ENCODE assay signal across 12 cellular contexts in genomic region chr14:94077111-94077821, GRCh38. TPM values are rescaled to one million over a fixed set of nuclear protein-coding genes. Genes with fewer than 3 reads are reported as not detected.
A peak's percentile ranks its signal among the peaks of the same experiment; 100 is the strongest.
DNase-seq lines count a peak whose midpoint lies in the region; ATAC-seq and TF ChIP-seq lines count a peak whose summit lies in the region.
"Had no signal": no experiment of that assay in that cellular context is flagged by ENCODE, and none has a peak within 500 bp of the region (broad histone marks: within the 10 kb centered on the region; RNA-seq: fewer than 3 reads in every experiment).

No MANE protein-coding gene starts in this region.

- no peak overlapping the region for H3K4ac ChIP-seq in mesenchymal stem cell (ENCODE audit: low read depth in 1 of 2, low read length in 2 of 2)

- peaks cover 79% of the 10 kb centered on the region for H3K36me3 Mint-ChIP-seq in brain

- peak overlapping the region in 1 of 5 experiments; percentile 58 for H3K27ac Mint-ChIP-seq in brain

- peak overlapping the region; percentile 98 to 100 (median 99) for H3K4me3 Mint-ChIP-seq in brain

- no peak overlapping the region for H3K18ac ChIP-seq in mesenchymal stem cell (ENCODE audit: low read depth in 1 of 2, low read length in 2 of 2)

- intact Hi-C loops in left ventricle myocardium inferior (cut with micrococcal nuclease) (no loop called here), cardiac septum (cut with DNase I) (no loop called here)

- H2BK120ac ChIP-seq in mesenchymal stem cell (ENCODE audit: low read depth, low read length) = no peak overlapping the region

- no peak overlapping the region for H2BK12ac ChIP-seq in mesenchymal stem cell (ENCODE audit: low read length in 2 of 2)

- ATAC-seq in HG03442 (IDR thresholded peaks at IDR 0.05; ENCODE audit: unreplicated experiment) = no peak

- peaks cover 72% of the 10 kb centered on the region for H3K4me1 Mint-ChIP-seq in brain

- WGBS in urinary bladder = 79% methylated on average over 7 of the region's 7 CpGs
- WGBS in mesenchymal stem cell = 95% methylated on average over 7 of the region's 7 CpGs

- H3K9me3 ChIP-seq in left ventricle myocardium inferior (replicated peaks) (peaks cover 19% of the 10 kb centered on the region), muscle layer of duodenum (ENCODE audit: control insufficient read depth in 1 of 2, low read length in 2 of 2) (peaks cover 4 to 10% of the 10 kb centered on the region in 2 donors), mesenchymal stem cell (ENCODE audit: control insufficient read depth, low read length) (peaks cover 22% of the 10 kb centered on the region)

- peaks cover 47% of the 10 kb centered on the region for H3K36me3 ChIP-seq in left ventricle myocardium inferior
- H3K36me3 ChIP-seq in muscle layer of duodenum (ENCODE audit: control insufficient read depth in 1 of 2, insufficient read depth in 2 of 2, low read length in 2 of 2) = peaks cover 8 to 13% of the 10 kb centered on the region in 2 donors
- H3K36me3 ChIP-seq in urinary bladder (ENCODE audit: insufficient read depth) = no peaks in the 10 kb centered on the region
- peaks cover 8 to 52% of the 10 kb centered on the region in 2 experiments for H3K36me3 ChIP-seq in mesenchymal stem cell (ENCODE audit: control insufficient read depth in 1 of 2, insufficient read depth in 2 of 2, low read depth in 1 of 2, low read length in 2 of 2)

- H3K23ac ChIP-seq in mesenchymal stem cell (ENCODE audit: low read length in 2 of 2) = no peak overlapping the region

- peaks cover 24 to 50% (median 30%) of the 10 kb centered on the region in 5 experiments for H3K9me3 Mint-ChIP-seq in brain

- peaks cover 2% of the 10 kb centered on the region for H3K79me1 ChIP-seq in mesenchymal stem cell (replicated peaks; ENCODE audit: low read length, poor library complexity, severe bottlenecking)

- H3K9ac ChIP-seq in mesenchymal stem cell (ENCODE audit: low read length) = no peak overlapping the region

- DNase-seq in left ventricle myocardium inferior (no peak), cardiac septum (ENCODE audit: low spot score) (no peak), mesenchymal stem cell (no peak), GM13977 (ENCODE audit: low spot score) (no peak)
- DNase-seq: COR-L47, NCI-H2029 had no signal

- H4K8ac ChIP-seq in mesenchymal stem cell (ENCODE audit: low read length) = no peak overlapping the region

- no peak overlapping the region for H2AK5ac ChIP-seq in mesenchymal stem cell (ENCODE audit: low read length, severe bottlenecking)

- H2BK15ac ChIP-seq in mesenchymal stem cell (ENCODE audit: low read depth, poor library complexity, severe bottlenecking) = no peak overlapping the region

- H3K27me3 ChIP-seq in left ventricle myocardium inferior (ENCODE audit: low read depth) (no peaks in the 10 kb centered on the region), muscle layer of duodenum (ENCODE audit: low read depth, low read length) (no peaks in the 10 kb centered on the region), mesenchymal stem cell (ENCODE audit: control insufficient read depth in 1 of 2, insufficient read depth in 1 of 2, low read length in 2 of 2) (no peaks in the 10 kb centered on the region)
- H3K27me3 ChIP-seq: SJSA1 had no signal

- peaks cover 20% of the 10 kb centered on the region for H3K27me3 Mint-ChIP-seq in brain

- H2AFZ ChIP-seq in mesenchymal stem cell (ENCODE audit: low read depth, low read length) = no peak overlapping the region

- no peak overlapping the region for H3K4me2 ChIP-seq in mesenchymal stem cell (ENCODE audit: low read length, poor library complexity, severe bottlenecking)

- H3K27ac ChIP-seq in left ventricle myocardium inferior (replicated peaks) = no peak overlapping the region
- H3K27ac ChIP-seq in muscle layer of duodenum (ENCODE audit: low read length) = no peak overlapping the region
- H3K27ac ChIP-seq in urinary bladder (ENCODE audit: low read depth) = no peak overlapping the region
- H3K27ac ChIP-seq in mesenchymal stem cell (ENCODE audit: low read length, poor library complexity, severe bottlenecking) = no peak overlapping the region
- H3K27ac ChIP-seq: SJSA1 had no signal

- no peak overlapping the region for H4K91ac ChIP-seq in mesenchymal stem cell (ENCODE audit: low read length)

- in situ Hi-C loops in GM13977 (cut with MboI; ENCODE audit: low pct_unique_long_range_greater_than_20kb, low sequenced_read_pairs, unreplicated experiment) = no loop called here

- H3K4me1 ChIP-seq in left ventricle myocardium inferior (peaks cover 78% of the 10 kb centered on the region), muscle layer of duodenum (ENCODE audit: control insufficient read depth in 1 of 2, insufficient read depth in 2 of 2, low read length in 2 of 2) (peaks cover 19 to 43% of the 10 kb centered on the region in 2 donors), urinary bladder (ENCODE audit: insufficient read depth) (peaks cover 4% of the 10 kb centered on the region), mesenchymal stem cell (ENCODE audit: control insufficient read depth, insufficient read depth, low read depth, low read length) (peaks cover 5% of the 10 kb centered on the region)

- no peak for TF ChIP-seq CTCF in left ventricle myocardium inferior (IDR thresholded peaks at IDR 0.05; ENCODE audit: borderline replicate concordance)
- no peak for TF ChIP-seq CTCF in brain (conservative IDR thresholded peaks at IDR 0.05)
- no peak for TF ChIP-seq CTCF in GM13977 (IDR thresholded peaks at IDR 0.05; ENCODE audit: extremely low read depth, insufficient read depth, missing control alignments)

- H3K4me3 ChIP-seq in left ventricle myocardium inferior = peak overlapping the region; percentile 95
- peak overlapping the region; percentile 26 to 98 for H3K4me3 ChIP-seq in muscle layer of duodenum (ENCODE audit: low read depth in 1 of 2, low read length in 2 of 2)
- H3K4me3 ChIP-seq in urinary bladder (ENCODE audit: low read depth, low read length) = peak overlapping the region; percentile 17
- H3K4me3 ChIP-seq in mesenchymal stem cell (ENCODE audit: insufficient read depth in 1 of 2, low read depth in 1 of 2, low read length in 2 of 2) = peak overlapping the region in 1 of 2 experiments; percentile 56
- H3K4me3 ChIP-seq: SJSA1 had no signal

- no peak overlapping the region for H3K14ac ChIP-seq in mesenchymal stem cell (ENCODE audit: low read length in 2 of 2)

- no peak overlapping the region for H2BK5ac ChIP-seq in mesenchymal stem cell (ENCODE audit: low read depth, low read length, poor library complexity, severe bottlenecking)

RNA-seq across cellular contexts. Expression of gene DDX24, which starts 3.7 kb away (rescaled TPM):
- total RNA-seq in left ventricle myocardium inferior (208 TPM), cardiac septum (245 TPM), urinary bladder (55.1 TPM)
- polyA plus RNA-seq in brain (ENCODE audit: insufficient read depth, low read depth, low replicate concordance) (426 TPM), urinary bladder (144 TPM)
- 132 TPM for polyA plus RNA-seq in mesenchymal stem cell (2013, experiment 1 of 2)
- polyA plus RNA-seq in mesenchymal stem cell (2013, experiment 2 of 2) = 129 TPM

RNA-seq across cellular contexts. Expression of gene IFI27L1, which starts 3.8 kb away (rescaled TPM):
- total RNA-seq in left ventricle myocardium inferior (8.9 TPM), cardiac septum (9.3 TPM), urinary bladder (7.2 TPM)
- polyA plus RNA-seq in brain (ENCODE audit: insufficient read depth, low read depth, low replicate concordance) (81.3 TPM), urinary bladder (18.9 TPM)
- 20.5 TPM for polyA plus RNA-seq in mesenchymal stem cell (2013, experiment 1 of 2)
- polyA plus RNA-seq in mesenchymal stem cell (2013, experiment 2 of 2) = 20.5 TPM

RNA-seq across cellular contexts. Expression of gene IFI27, which starts 33.3 kb away (rescaled TPM):
- 130 TPM for total RNA-seq in left ventricle myocardium inferior
- total RNA-seq in cardiac septum = 147 TPM
- polyA plus RNA-seq in brain (ENCODE audit: insufficient read depth, low read depth, low replicate concordance) = 159 TPM
- total RNA-seq in urinary bladder = 19.9 TPM
- polyA plus RNA-seq in urinary bladder = 417 TPM
- polyA plus RNA-seq in mesenchymal stem cell (2013, experiment 1 of 2) = 1.2 TPM
- polyA plus RNA-seq in mesenchymal stem cell (2013, experiment 2 of 2) = 1.3 TPM
- total RNA-seq: epithelial cell of proximal tubule had no signal

RNA-seq across cellular contexts. Expression of gene OTUB2, which starts 51.1 kb away (rescaled TPM):
- total RNA-seq in left ventricle myocardium inferior (0.27 TPM), cardiac septum (0.30 TPM), urinary bladder (2.0 TPM)
- polyA plus RNA-seq in brain (ENCODE audit: insufficient read depth, low read depth, low replicate concordance) (1.5 TPM), urinary bladder (0.41 TPM)
- 1.1 TPM for polyA plus RNA-seq in mesenchymal stem cell (2013, experiment 1 of 2)
- polyA plus RNA-seq in mesenchymal stem cell (2013, experiment 2 of 2) = 1.1 TPM

RNA-seq across cellular contexts. Expression of gene IFI27L2, which starts 52.1 kb away (rescaled TPM):
- total RNA-seq in left ventricle myocardium inferior (56.6 TPM), cardiac septum (93.0 TPM), urinary bladder (16.6 TPM)
- polyA plus RNA-seq in brain (ENCODE audit: insufficient read depth, low read depth, low replicate concordance) (94.8 TPM), urinary bladder (77.6 TPM)
- polyA plus RNA-seq in mesenchymal stem cell (2013, experiment 1 of 2) = 72.9 TPM
- 74.9 TPM for polyA plus RNA-seq in mesenchymal stem cell (2013, experiment 2 of 2)
